ENCODE assay signal across 23 cellular contexts in the genomic region with DNA sequence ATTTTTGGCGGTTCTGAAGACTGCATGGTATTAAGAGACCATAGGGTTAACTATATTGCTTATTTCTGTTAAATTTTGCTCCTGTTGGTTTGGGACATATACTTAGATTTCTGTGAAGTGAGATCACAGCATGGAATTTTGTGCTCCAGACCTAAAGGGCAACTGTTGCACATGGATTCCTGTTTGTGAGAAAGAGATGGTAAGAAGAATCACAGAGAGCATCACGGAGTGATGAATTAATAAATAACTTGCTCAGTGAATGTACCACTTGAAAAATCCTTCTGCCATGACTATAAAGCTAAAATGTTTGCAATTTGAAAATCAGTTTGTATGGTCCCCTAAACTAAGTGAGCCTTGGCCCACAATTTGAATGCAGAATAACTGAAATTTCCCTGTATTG.
"Had no signal": no experiment of that assay in that cellular context is flagged by ENCODE, and none has a peak within 500 bp of the region (broad histone marks: within the 10 kb centered on the region; RNA-seq: fewer than 3 reads in every experiment).

No MANE protein-coding gene starts in this region.

- H3K4me3 ChIP-seq: left ventricle myocardium inferior, sigmoid colon, smooth muscle cell, transverse colon had no signal

- H3K4me3 Mint-ChIP-seq: activated B cell treated with CpG ODN at 0.5 μM for 24 hours; activated CD4-positive, alpha-beta T cell treated with anti-CD3 and anti-CD28 coated beads for 36 hours; activated naive CD4-positive, alpha-beta T cell treated with anti-CD3 and anti-CD28 coated beads for 36 hours; activated naive CD8-positive, alpha-beta T cell treated with anti-CD3 and anti-CD28 coated beads, Interleukin-2, amount 10 ng/mL, durations not matched to agents 7 days and 5 days; natural killer cell; stimulated activated memory B cell treated with anti-CD40 and anti-IgM and Interleukin-4, amounts not matched to agents 10 μg/mL and 1 μg/mL and 100 μg/mL, for 72 hours; T-helper 1 cell treated with Interleukin-12 subunit alpha and Interleukin-12 subunit beta and Interleukin-4 antibody, amounts not matched to agents 30 μg/mL and 1 μg/mL, for 36 hours had no signal

- H3K27me3 Mint-ChIP-seq: activated CD4-positive, alpha-beta T cell treated with anti-CD3 and anti-CD28 coated beads for 36 hours; activated naive CD8-positive, alpha-beta T cell treated with anti-CD3 and anti-CD28 coated beads, Interleukin-2, amount 10 ng/mL, durations not matched to agents 7 days and 5 days had no signal

- H3K79me2 ChIP-seq: parathyroid adenoma had no signal

- H2AFZ ChIP-seq: parathyroid adenoma had no signal

- H3K36me3 ChIP-seq: left ventricle myocardium inferior, sigmoid colon, transverse colon had no signal

- FAIRE-seq: urothelium cell line had no signal

- ATAC-seq: activated CD4-positive, alpha-beta T cell treated with anti-CD3 and anti-CD28 coated beads for 36 hours; natural killer cell; stimulated activated memory B cell treated with anti-CD40 and anti-IgM and Interleukin-4, amounts not matched to agents 10 μg/mL and 1 μg/mL and 100 μg/mL, for 72 hours had no signal

- H3K9me3 ChIP-seq: left ventricle myocardium inferior, sigmoid colon, transverse colon had no signal

- H3K27ac ChIP-seq: left ventricle myocardium inferior, parathyroid adenoma, sigmoid colon, transverse colon had no signal

- H3K27ac Mint-ChIP-seq: activated B cell treated with CpG ODN at 0.5 μM for 24 hours; activated CD4-positive, alpha-beta T cell treated with anti-CD3 and anti-CD28 coated beads for 36 hours; activated naive CD4-positive, alpha-beta T cell treated with anti-CD3 and anti-CD28 coated beads for 36 hours; activated naive CD8-positive, alpha-beta T cell treated with anti-CD3 and anti-CD28 coated beads, Interleukin-2, amount 10 ng/mL, durations not matched to agents 7 days and 5 days; natural killer cell; stimulated activated memory B cell treated with anti-CD40 and anti-IgM and Interleukin-4, amounts not matched to agents 10 μg/mL and 1 μg/mL and 100 μg/mL, for 72 hours; T-helper 1 cell treated with Interleukin-12 subunit alpha and Interleukin-12 subunit beta and Interleukin-4 antibody, amounts not matched to agents 30 μg/mL and 1 μg/mL, for 36 hours had no signal

- H3K4me2 ChIP-seq: smooth muscle cell had no signal

- DNase-seq: activated B cell treated with CpG ODN at 0.5 μM for 24 hours; activated CD4-positive, alpha-beta T cell treated with anti-CD3 and anti-CD28 coated beads for 36 hours; activated CD4-positive, alpha-beta T cell treated with anti-CD3 and anti-CD28 coated beads, Interleukin-2, amount 50 U/mL, for 4 hours; activated naive CD4-positive, alpha-beta T cell treated with anti-CD3 and anti-CD28 coated beads for 36 hours; activated naive CD8-positive, alpha-beta T cell treated with anti-CD3 and anti-CD28 coated beads, Interleukin-2, amount 10 ng/mL, durations not matched to agents 7 days and 5 days; activated T-cell treated with anti-CD3 and anti-CD28 coated beads, Interleukin-2, amount 50 U/mL, for 48 hours; amniotic stem cell; cerebellar nuclear complex; effector CD4-positive, alpha-beta T cell; erythroblast; left ventricle myocardium inferior; mammary epithelial cell; midbrain; natural killer cell; sigmoid colon; stimulated activated CD4-positive, alpha-beta T cell treated with anti-CD3 and anti-CD28 coated beads, Interleukin-15, amount 100 ng/mL, for 24 hours; T1000; transverse colon had no signal

- H3K4me1 ChIP-seq: parathyroid adenoma had no signal

- H3K9me3 Mint-ChIP-seq: activated B cell treated with CpG ODN at 0.5 μM for 24 hours; activated naive CD4-positive, alpha-beta T cell treated with anti-CD3 and anti-CD28 coated beads for 36 hours; activated naive CD8-positive, alpha-beta T cell treated with anti-CD3 and anti-CD28 coated beads, Interleukin-2, amount 10 ng/mL, durations not matched to agents 7 days and 5 days; natural killer cell; stimulated activated memory B cell treated with anti-CD40 and anti-IgM and Interleukin-4, amounts not matched to agents 10 μg/mL and 1 μg/mL and 100 μg/mL, for 72 hours; T-helper 1 cell treated with Interleukin-12 subunit alpha and Interleukin-12 subunit beta and Interleukin-4 antibody, amounts not matched to agents 30 μg/mL and 1 μg/mL, for 36 hours had no signal

- H3K9ac ChIP-seq: parathyroid adenoma had no signal

- H3K36me3 Mint-ChIP-seq: natural killer cell had no signal
